ENCODE assay signal across 8 cellular contexts in genomic region chr1:99849413-99849743, GRCh38. TPM values are rescaled to one million over a fixed set of nuclear protein-coding genes. Genes with fewer than 3 reads are reported as not detected.
DNase-seq lines count a peak whose midpoint lies in the region; ATAC-seq and TF ChIP-seq lines count a peak whose summit lies in the region.

No MANE protein-coding gene starts in this region.

- H3K18ac ChIP-seq in mesendoderm (ENCODE audit: low read length) = no peak overlapping the region

- H4K8ac ChIP-seq in mesendoderm (ENCODE audit: low read depth, low read length) = no peak overlapping the region

- no peaks in the 10 kb centered on the region for H3K79me1 ChIP-seq in mesendoderm (ENCODE audit: low read length)

- H4K20me1 ChIP-seq in GM23338 (replicated peaks; ENCODE audit: insufficient read depth) = no peaks in the 10 kb centered on the region

- H3K23ac ChIP-seq in mesendoderm (ENCODE audit: low read length) = peak overlapping the region; percentile 10

- H3K27me3 ChIP-seq in CD8-positive, alpha-beta memory T cell (ENCODE audit: insufficient read depth, low read length, poor library complexity, severe bottlenecking) = no peaks in the 10 kb centered on the region
- H3K27me3 ChIP-seq in GM23338 (ENCODE audit: insufficient read depth) (no peaks in the 10 kb centered on the region), mesendoderm (ENCODE audit: insufficient read depth, low read length, poor library complexity) (no peaks in the 10 kb centered on the region), upper lobe of right lung (no peaks in the 10 kb centered on the region)

- peak overlapping the region; percentile 94 for H3K4me2 ChIP-seq in GM23338
- peak overlapping the region; percentile 47 for H3K4me2 ChIP-seq in mesendoderm (ENCODE audit: low read length)

- no peaks in the 10 kb centered on the region for H3K27me3 Mint-ChIP-seq in CD8-positive, alpha-beta memory T cell
- H3K27me3 Mint-ChIP-seq in GM23338 (ENCODE audit: insufficient read depth, low read depth, poor library complexity) (peaks cover 5% of the 10 kb centered on the region), chondrocyte (ENCODE audit: low read depth) (no peaks in the 10 kb centered on the region)

- POLR2A ChIA-PET in CD8-positive, alpha-beta memory T cell (lab: Charles Lee) = interaction anchor here (1.3 kb wide), 1 partner anchor 188 kb away, joined by 3 read pairs; a partner anchor contains a TSS

- H3K56ac ChIP-seq in mesendoderm (ENCODE audit: low read length) = peak overlapping the region; percentile 94

- H3K4me3 ChIP-seq in CD8-positive, alpha-beta memory T cell (ENCODE audit: low read length) = peak overlapping the region; percentile 79
- peak overlapping the region; percentile 94 for H3K4me3 ChIP-seq in GM23338
- no peak overlapping the region for H3K4me3 ChIP-seq in mesendoderm (ENCODE audit: low read length)
- H3K4me3 ChIP-seq in upper lobe of right lung = peak overlapping the region; percentile 83

- H2BK5ac ChIP-seq in mesendoderm (ENCODE audit: low read length) = no peak overlapping the region

- H3K4ac ChIP-seq in mesendoderm (ENCODE audit: low read depth, low read length) = peak overlapping the region; percentile 59

- 0 out of 2 replicates have a peak, but pooled peaks cover 11% of the 10 kb centered on the region for H3F3A ChIP-seq in GM23338 (replicated peaks; ENCODE audit: low read depth)

- H4K5ac ChIP-seq in mesendoderm (ENCODE audit: low read length) = peak overlapping the region; percentile 18

- H3K36me3 ChIP-seq in CD8-positive, alpha-beta memory T cell (ENCODE audit: insufficient read depth, low read length) = no peaks in the 10 kb centered on the region
- H3K36me3 ChIP-seq in GM23338 (ENCODE audit: insufficient read depth) = 0 out of 2 replicates have a peak, but pooled peaks cover 3% of the 10 kb centered on the region
- no peaks in the 10 kb centered on the region for H3K36me3 ChIP-seq in mesendoderm (ENCODE audit: control insufficient read depth, insufficient read depth, low read length)
- no peaks in the 10 kb centered on the region for H3K36me3 ChIP-seq in upper lobe of right lung

- H3K4me1 ChIP-seq in CD8-positive, alpha-beta memory T cell (ENCODE audit: insufficient read depth, low read length) = peaks cover 20% of the 10 kb centered on the region
- H3K4me1 ChIP-seq in GM23338 (ENCODE audit: insufficient read depth) (peaks cover 16% of the 10 kb centered on the region; the same call in 1 of the 2 replicates), mesendoderm (ENCODE audit: control insufficient read depth, low read depth, low read length) (no peaks in the 10 kb centered on the region), upper lobe of right lung (peaks cover 4% of the 10 kb centered on the region)

- H3K9me3 Mint-ChIP-seq in CD8-positive, alpha-beta memory T cell = no peaks in the 10 kb centered on the region
- H3K9me3 Mint-ChIP-seq in GM23338 = no peaks in the 10 kb centered on the region
- no peaks in the 10 kb centered on the region for H3K9me3 Mint-ChIP-seq in chondrocyte (ENCODE audit: low read depth)

- no peak overlapping the region for H2BK15ac ChIP-seq in mesendoderm (replicated peaks; ENCODE audit: low read depth)

- no peaks in the 10 kb centered on the region for H3K9me3 ChIP-seq in CD8-positive, alpha-beta memory T cell (ENCODE audit: low read length)
- H3K9me3 ChIP-seq in upper lobe of right lung = no peaks in the 10 kb centered on the region

- intact Hi-C loops in upper lobe of right lung (cut with DNase I) = no loop called here

- peak overlapping the region; percentile 89 for H3K9ac ChIP-seq in mesendoderm (ENCODE audit: low read length)

- no peak for TF ChIP-seq CTCF in GM23338 (conservative IDR thresholded peaks at IDR 0.05; ENCODE audit: low read depth in 2 of 2)
- no peak for TF ChIP-seq CTCF in chondrocyte (IDR thresholded peaks at IDR 0.05)
- TF ChIP-seq CTCF in upper lobe of right lung (IDR thresholded peaks at IDR 0.05) = no peak

- CTCF ChIA-PET in CD8-positive, alpha-beta memory T cell (lab: Charles Lee) = no interaction called here

- peak; percentile 6 for ATAC-seq in GM23338
- peak; percentile 49 for ATAC-seq in upper lobe of right lung
- ATAC-seq in GM19452 (IDR thresholded peaks at IDR 0.05; ENCODE audit: unreplicated experiment) = no peak

- H3K4me3 Mint-ChIP-seq in CD8-positive, alpha-beta memory T cell = peak overlapping the region; percentile 90 to 100 (median 97)
- H3K4me3 Mint-ChIP-seq in GM23338 (peak overlapping the region; percentile 92), chondrocyte (ENCODE audit: unreplicated experiment) (peak overlapping the region; percentile 96)

- peak overlapping the region; percentile 3 for H2BK120ac ChIP-seq in mesendoderm (ENCODE audit: low read depth, low read length)

- H2AFZ ChIP-seq in GM23338 = peak overlapping the region; percentile 34; the same call in 1 of the 2 replicates

- peak overlapping the region; percentile 55 for H3K27ac ChIP-seq in CD8-positive, alpha-beta memory T cell (ENCODE audit: low read depth, low read length)
- H3K27ac ChIP-seq in GM23338 (ENCODE audit: low read depth) (peak overlapping the region; percentile 92), mesendoderm (ENCODE audit: low read depth, low read length) (no peak overlapping the region), upper lobe of right lung (peak overlapping the region; percentile 89)

- WGBS in mesendoderm (ENCODE audit: extremely low coverage, insufficient coverage, low lambda C conversion rate) = no CpG with 5 or more reads among the region's 6 CpGs

- H3K79me2 ChIP-seq in GM23338 (replicated peaks; ENCODE audit: insufficient read depth) = no peaks in the 10 kb centered on the region
- no peaks in the 10 kb centered on the region for H3K79me2 ChIP-seq in mesendoderm (ENCODE audit: control insufficient read depth, insufficient read depth, low read length)

- H3K36me3 Mint-ChIP-seq in CD8-positive, alpha-beta memory T cell = peaks cover 0 to 21% (median 2%) of the 10 kb centered on the region in 3 donors
- H3K36me3 Mint-ChIP-seq in GM23338 (ENCODE audit: low read depth) = peaks cover 10% of the 10 kb centered on the region; the same call in 2 of the 3 replicates
- no peaks in the 10 kb centered on the region for H3K36me3 Mint-ChIP-seq in chondrocyte (ENCODE audit: low read depth)

- peak overlapping the region; percentile 70 to 97 (median 94) for H3K27ac Mint-ChIP-seq in CD8-positive, alpha-beta memory T cell
- H3K27ac Mint-ChIP-seq in GM23338 = peak overlapping the region; percentile 94
- peak overlapping the region; percentile 93 for H3K27ac Mint-ChIP-seq in chondrocyte (ENCODE audit: unreplicated experiment)

- DNase-seq in CD8-positive, alpha-beta memory T cell = no peak
- DNase-seq in GM23338 (ENCODE audit: low spot score) (no peak), NCI-H82 (lab: John Stamatoyannopoulos, UW) (peak; percentile 90), chondrocyte (ENCODE audit: low spot score) (no peak), mesendoderm (no peak), upper lobe of right lung (no peak), HT-29 (ENCODE audit: low spot score) (no peak)

- H3K9me2 ChIP-seq in GM23338 (ENCODE audit: insufficient read depth) = no peaks in the 10 kb centered on the region

- H3K4me1 Mint-ChIP-seq in CD8-positive, alpha-beta memory T cell = peaks cover 30 to 40% (median 37%) of the 10 kb centered on the region in 3 donors
- peaks cover 11% of the 10 kb centered on the region; the same call in 2 of the 3 replicates for H3K4me1 Mint-ChIP-seq in GM23338
- peaks cover 22% of the 10 kb centered on the region for H3K4me1 Mint-ChIP-seq in chondrocyte (ENCODE audit: low read depth)

- no peak overlapping the region for H2AK5ac ChIP-seq in mesendoderm (ENCODE audit: low read length)

RNA-seq across cellular contexts. Expression of gene AGL, which starts 0.8 kb away (rescaled TPM):
- 10 to 100 TPM; 16.4 TPM for total RNA-seq in CD8-positive, alpha-beta memory T cell
- polyA plus RNA-seq in CD8-positive, alpha-beta memory T cell = 8.0 TPM
- total RNA-seq in GM23338 (2014; rRNA removed; shearing (Covaris generic)) = 22.9 and 30.6 TPM in 2 replicates
- 11.8 and 13.4 TPM in 2 replicates for polyA plus RNA-seq in GM23338 (2016; fragmentation: Nextera tagmentation; extraction: Ambion mirVana)
- total RNA-seq in chondrocyte (12.6 to 16.5 TPM (median 13.5 TPM) in 3 replicates), upper lobe of right lung (14.4 TPM)
- polyA plus RNA-seq in mesendoderm (2013, experiment 1 of 2) = 8.5 TPM
- polyA plus RNA-seq in mesendoderm (2013, experiment 2 of 2) = 8.4 TPM
- total RNA-seq in HT-29 (2014; rRNA removed; shearing (Covaris generic)) = 7.0 and 8.6 TPM in 2 replicates
